1 cellular context compared by ENCODE assay signal in the genomic region with DNA sequence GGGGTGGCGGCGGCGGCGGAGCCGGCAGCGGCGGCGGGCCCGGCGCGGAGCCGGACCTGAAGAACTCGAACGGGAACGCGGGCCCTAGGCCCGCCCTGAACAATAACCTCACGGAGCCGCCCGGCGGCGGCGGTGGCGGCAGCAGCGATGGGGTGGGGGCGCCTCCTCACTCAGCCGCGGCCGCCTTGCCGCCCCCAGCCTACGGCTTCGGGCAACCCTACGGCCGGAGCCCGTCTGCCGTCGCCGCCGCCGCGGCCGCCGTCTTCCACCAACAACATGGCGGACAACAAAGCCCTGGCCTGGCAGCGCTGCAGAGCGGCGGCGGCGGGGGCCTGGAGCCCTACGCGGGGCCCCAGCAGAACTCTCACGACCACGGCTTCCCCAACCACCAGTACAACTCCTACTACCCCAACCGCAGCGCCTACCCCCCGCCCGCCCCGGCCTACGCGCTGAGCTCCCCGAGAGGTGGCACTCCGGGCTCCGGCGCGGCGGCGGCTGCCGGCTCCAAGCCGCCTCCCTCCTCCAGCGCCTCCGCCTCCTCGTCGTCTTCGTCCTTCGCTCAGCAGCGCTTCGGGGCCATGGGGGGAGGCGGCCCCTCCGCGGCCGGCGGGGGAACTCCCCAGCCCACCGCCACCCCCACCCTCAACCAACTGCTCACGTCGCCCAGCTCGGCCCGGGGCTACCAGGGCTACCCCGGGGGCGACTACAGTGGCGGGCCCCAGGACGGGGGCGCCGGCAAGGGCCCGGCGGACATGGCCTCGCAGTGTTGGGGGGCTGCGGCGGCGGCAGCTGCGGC.
TF ChIP-seq lines count a peak whose summit lies in the region.

No MANE protein-coding gene starts in this region.

TF ChIP-seq in K562, 482 proteins besides CTCF, POLR2A, EP300 and RAD21 (continued from another document and continues in another):
- TF ChIP-seq ELF1 (tag; IDR thresholded peaks at IDR 0.05) (no peak), ZKSCAN3 (CRISPR knock-in tag; IDR thresholded peaks at IDR 0.05) (no peak), HNRNPUL1 (IDR thresholded peaks at IDR 0.05; ENCODE audit: low read length) (no peak), NFRKB (IDR thresholded peaks at IDR 0.05; ENCODE audit: low read depth) (peak; percentile 66; the same call in 1 of the 2 replicates), TEAD2 (tag; IDR thresholded peaks at IDR 0.05) (no peak), SMARCA5 (IDR thresholded peaks at IDR 0.05) (no peak), ZNF140 (CRISPR knock-in tag; IDR thresholded peaks at IDR 0.05) (no peak), BRCA1 (IDR thresholded peaks at IDR 0.05) (no peak), BRCA1 (CRISPR knock-in tag; IDR thresholded peaks at IDR 0.05) (no peak), CCNT2 (IDR thresholded peaks at IDR 0.05; ENCODE audit: borderline replicate concordance, extremely low read depth, insufficient read length, low read depth, low read length) (peak; percentile 76), ARNT (IDR thresholded peaks at IDR 0.05) (no peak), NR4A1 (CRISPR knock-in tag; IDR thresholded peaks at IDR 0.05) (no peak), NR4A1 (tag; IDR thresholded peaks at IDR 0.05) (no peak), HLTF (IDR thresholded peaks at IDR 0.05) (no peak), CCAR2 (IDR thresholded peaks at IDR 0.05; ENCODE audit: low read depth, low read length) (no peak), NR2C1 (IDR thresholded peaks at IDR 0.05) (no peak), NR2C1 (tag; IDR thresholded peaks at IDR 0.05) (no peak), ZNF444 (CRISPR knock-in tag; IDR thresholded peaks at IDR 0.05) (no peak), HMGN3 (IDR thresholded peaks at IDR 0.05; ENCODE audit: borderline replicate concordance, extremely low read depth, insufficient read length, low read depth, low read length) (peak; percentile 34), ZFP30 (CRISPR knock-in tag; IDR thresholded peaks at IDR 0.05; ENCODE audit: borderline replicate concordance) (no peak), SMAD1 (IDR thresholded peaks at IDR 0.05; ENCODE audit: low read depth, low read length, partially characterized antibody) (no peak), ZNF253 (CRISPR knock-in tag; conservative IDR thresholded peaks at IDR 0.05) (no peak), ZBTB17 (CRISPR knock-in tag; IDR thresholded peaks at IDR 0.05) (no peak; the same call in 1 of the 2 replicates), ZNF589 (CRISPR knock-in tag; IDR thresholded peaks at IDR 0.05; ENCODE audit: low read depth) (no peak), MCM5 (IDR thresholded peaks at IDR 0.05; ENCODE audit: low read depth) (no peak), TAF7 (tag; IDR thresholded peaks at IDR 0.05) (no peak), BHLHE40 (IDR thresholded peaks at IDR 0.05; ENCODE audit: low read length) (no peak), ETS2 (tag; IDR thresholded peaks at IDR 0.05; ENCODE audit: borderline replicate concordance, poor library complexity, severe bottlenecking) (no peak), ZNF239 (CRISPR knock-in tag; IDR thresholded peaks at IDR 0.05) (no peak; the same call in 1 of the 2 replicates), MCM3 (IDR thresholded peaks at IDR 0.05) (no peak), SLC30A9 (CRISPR knock-in tag; IDR thresholded peaks at IDR 0.05) (no peak)
- TF ChIP-seq, protein P1, sequence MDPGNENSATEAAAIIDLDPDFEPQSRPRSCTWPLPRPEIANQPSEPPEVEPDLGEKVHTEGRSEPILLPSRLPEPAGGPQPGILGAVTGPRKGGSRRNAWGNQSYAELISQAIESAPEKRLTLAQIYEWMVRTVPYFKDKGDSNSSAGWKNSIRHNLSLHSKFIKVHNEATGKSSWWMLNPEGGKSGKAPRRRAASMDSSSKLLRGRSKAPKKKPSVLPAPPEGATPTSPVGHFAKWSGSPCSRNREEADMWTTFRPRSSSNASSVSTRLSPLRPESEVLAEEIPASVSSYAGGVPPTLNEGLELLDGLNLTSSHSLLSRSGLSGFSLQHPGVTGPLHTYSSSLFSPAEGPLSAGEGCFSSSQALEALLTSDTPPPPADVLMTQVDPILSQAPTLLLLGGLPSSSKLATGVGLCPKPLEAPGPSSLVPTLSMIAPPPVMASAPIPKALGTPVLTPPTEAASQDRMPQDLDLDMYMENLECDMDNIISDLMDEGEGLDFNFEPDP (CRISPR knock-in tag; IDR thresholded peaks at IDR 0.05), result no peak
- TF ChIP-seq, protein P2, sequence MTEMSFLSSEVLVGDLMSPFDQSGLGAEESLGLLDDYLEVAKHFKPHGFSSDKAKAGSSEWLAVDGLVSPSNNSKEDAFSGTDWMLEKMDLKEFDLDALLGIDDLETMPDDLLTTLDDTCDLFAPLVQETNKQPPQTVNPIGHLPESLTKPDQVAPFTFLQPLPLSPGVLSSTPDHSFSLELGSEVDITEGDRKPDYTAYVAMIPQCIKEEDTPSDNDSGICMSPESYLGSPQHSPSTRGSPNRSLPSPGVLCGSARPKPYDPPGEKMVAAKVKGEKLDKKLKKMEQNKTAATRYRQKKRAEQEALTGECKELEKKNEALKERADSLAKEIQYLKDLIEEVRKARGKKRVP (CRISPR knock-in tag; IDR thresholded peaks at IDR 0.05), result no peak; the same call in 1 of the 2 replicates
- TF ChIP-seq, protein P3, sequence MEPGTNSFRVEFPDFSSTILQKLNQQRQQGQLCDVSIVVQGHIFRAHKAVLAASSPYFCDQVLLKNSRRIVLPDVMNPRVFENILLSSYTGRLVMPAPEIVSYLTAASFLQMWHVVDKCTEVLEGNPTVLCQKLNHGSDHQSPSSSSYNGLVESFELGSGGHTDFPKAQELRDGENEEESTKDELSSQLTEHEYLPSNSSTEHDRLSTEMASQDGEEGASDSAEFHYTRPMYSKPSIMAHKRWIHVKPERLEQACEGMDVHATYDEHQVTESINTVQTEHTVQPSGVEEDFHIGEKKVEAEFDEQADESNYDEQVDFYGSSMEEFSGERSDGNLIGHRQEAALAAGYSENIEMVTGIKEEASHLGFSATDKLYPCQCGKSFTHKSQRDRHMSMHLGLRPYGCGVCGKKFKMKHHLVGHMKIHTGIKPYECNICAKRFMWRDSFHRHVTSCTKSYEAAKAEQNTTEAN (CRISPR knock-in tag; IDR thresholded peaks at IDR 0.05), result peak; percentile 57; the same call in 1 of the 2 replicates
- TF ChIP-seq, protein P4, sequence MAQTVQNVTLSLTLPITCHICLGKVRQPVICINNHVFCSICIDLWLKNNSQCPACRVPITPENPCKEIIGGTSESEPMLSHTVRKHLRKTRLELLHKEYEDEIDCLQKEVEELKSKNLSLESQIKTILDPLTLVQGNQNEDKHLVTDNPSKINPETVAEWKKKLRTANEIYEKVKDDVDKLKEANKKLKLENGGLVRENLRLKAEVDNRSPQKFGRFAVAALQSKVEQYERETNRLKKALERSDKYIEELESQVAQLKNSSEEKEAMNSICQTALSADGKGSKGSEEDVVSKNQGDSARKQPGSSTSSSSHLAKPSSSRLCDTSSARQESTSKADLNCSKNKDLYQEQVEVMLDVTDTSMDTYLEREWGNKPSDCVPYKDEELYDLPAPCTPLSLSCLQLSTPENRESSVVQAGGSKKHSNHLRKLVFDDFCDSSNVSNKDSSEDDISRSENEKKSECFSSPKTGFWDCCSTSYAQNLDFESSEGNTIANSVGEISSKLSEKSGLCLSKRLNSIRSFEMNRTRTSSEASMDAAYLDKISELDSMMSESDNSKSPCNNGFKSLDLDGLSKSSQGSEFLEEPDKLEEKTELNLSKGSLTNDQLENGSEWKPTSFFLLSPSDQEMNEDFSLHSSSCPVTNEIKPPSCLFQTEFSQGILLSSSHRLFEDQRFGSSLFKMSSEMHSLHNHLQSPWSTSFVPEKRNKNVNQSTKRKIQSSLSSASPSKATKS (CRISPR knock-in tag; IDR thresholded peaks at IDR 0.05), result no peak
- TF ChIP-seq, protein P5, sequence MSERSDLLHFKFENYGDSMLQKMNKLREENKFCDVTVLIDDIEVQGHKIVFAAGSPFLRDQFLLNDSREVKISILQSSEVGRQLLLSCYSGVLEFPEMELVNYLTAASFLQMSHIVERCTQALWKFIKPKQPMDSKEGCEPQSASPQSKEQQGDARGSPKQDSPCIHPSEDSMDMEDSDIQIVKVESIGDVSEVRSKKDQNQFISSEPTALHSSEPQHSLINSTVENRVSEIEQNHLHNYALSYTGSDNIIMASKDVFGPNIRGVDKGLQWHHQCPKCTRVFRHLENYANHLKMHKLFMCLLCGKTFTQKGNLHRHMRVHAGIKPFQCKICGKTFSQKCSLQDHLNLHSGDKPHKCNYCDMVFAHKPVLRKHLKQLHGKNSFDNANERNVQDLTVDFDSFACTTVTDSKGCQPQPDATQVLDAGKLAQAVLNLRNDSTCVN (CRISPR knock-in tag; IDR thresholded peaks at IDR 0.05), result no peak
- TF ChIP-seq, protein P6, sequence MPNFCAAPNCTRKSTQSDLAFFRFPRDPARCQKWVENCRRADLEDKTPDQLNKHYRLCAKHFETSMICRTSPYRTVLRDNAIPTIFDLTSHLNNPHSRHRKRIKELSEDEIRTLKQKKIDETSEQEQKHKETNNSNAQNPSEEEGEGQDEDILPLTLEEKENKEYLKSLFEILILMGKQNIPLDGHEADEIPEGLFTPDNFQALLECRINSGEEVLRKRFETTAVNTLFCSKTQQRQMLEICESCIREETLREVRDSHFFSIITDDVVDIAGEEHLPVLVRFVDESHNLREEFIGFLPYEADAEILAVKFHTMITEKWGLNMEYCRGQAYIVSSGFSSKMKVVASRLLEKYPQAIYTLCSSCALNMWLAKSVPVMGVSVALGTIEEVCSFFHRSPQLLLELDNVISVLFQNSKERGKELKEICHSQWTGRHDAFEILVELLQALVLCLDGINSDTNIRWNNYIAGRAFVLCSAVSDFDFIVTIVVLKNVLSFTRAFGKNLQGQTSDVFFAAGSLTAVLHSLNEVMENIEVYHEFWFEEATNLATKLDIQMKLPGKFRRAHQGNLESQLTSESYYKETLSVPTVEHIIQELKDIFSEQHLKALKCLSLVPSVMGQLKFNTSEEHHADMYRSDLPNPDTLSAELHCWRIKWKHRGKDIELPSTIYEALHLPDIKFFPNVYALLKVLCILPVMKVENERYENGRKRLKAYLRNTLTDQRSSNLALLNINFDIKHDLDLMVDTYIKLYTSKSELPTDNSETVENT (CRISPR knock-in tag; IDR thresholded peaks at IDR 0.05), result peak; percentile 88
- TF ChIP-seq, protein P7, sequence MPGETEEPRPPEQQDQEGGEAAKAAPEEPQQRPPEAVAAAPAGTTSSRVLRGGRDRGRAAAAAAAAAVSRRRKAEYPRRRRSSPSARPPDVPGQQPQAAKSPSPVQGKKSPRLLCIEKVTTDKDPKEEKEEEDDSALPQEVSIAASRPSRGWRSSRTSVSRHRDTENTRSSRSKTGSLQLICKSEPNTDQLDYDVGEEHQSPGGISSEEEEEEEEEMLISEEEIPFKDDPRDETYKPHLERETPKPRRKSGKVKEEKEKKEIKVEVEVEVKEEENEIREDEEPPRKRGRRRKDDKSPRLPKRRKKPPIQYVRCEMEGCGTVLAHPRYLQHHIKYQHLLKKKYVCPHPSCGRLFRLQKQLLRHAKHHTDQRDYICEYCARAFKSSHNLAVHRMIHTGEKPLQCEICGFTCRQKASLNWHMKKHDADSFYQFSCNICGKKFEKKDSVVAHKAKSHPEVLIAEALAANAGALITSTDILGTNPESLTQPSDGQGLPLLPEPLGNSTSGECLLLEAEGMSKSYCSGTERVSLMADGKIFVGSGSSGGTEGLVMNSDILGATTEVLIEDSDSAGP (CRISPR knock-in tag; IDR thresholded peaks at IDR 0.05), result no peak
- TF ChIP-seq, protein P8, sequence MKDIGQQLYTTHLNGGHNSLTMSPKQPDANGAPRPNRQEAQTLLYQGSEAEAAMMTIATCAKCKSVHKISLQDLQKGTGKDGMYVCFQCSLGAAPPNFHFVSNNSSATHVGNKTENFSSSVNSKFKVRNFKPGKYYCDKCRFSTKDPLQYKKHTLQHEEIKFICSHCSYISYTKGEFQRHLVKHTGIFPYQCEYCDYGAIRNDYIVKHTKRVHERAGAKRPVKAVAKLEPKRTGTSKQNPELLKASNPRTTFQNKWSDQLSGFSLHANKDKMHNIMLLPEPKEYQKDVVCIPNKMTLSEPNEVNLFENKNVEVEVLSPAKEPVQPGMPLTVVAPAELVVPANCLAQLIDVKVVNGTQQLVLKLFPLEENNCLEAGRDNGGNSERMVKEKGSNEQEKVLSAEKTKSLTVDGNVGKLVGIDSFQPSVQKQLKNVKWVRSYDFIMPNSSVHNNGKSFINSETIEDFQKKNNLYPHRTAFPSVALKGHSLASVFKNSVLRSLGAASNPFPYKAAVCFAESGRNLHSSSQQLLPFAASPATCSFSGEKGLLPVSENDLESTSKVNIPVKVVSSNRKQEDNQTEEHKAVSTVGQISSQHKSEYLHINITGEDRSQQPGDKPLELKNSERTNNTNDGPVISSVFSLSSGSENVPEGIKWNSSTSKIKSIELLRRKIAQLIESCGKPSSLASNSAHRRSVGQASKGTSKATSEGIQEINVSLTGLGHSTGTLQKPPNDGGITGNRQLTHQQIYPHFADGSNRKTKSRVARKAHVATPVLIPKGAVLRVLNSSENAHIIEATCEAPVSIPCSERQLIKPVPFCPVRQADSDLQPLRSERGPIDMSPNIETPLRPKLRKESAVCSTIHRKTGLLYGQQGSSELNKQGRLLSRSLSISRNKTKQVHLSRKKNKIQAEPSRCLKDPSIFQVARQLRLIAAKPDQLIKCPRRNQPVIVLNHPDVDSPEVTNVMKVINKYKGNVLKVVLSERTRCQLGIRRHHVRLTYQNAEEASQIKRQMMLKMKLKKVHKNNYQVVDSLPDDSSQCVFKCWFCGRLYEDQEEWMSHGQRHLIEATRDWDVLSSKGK (CRISPR knock-in tag; IDR thresholded peaks at IDR 0.05), result no peak
- TF ChIP-seq, protein P9, sequence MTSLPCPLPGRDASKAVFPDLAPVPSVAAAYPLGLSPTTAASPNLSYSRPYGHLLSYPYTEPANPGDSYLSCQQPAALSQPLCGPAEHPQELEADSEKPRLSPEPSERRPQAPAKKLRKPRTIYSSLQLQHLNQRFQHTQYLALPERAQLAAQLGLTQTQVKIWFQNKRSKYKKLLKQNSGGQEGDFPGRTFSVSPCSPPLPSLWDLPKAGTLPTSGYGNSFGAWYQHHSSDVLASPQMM (CRISPR knock-in tag; IDR thresholded peaks at IDR 0.05), result no peak
- TF ChIP-seq, protein P10, sequence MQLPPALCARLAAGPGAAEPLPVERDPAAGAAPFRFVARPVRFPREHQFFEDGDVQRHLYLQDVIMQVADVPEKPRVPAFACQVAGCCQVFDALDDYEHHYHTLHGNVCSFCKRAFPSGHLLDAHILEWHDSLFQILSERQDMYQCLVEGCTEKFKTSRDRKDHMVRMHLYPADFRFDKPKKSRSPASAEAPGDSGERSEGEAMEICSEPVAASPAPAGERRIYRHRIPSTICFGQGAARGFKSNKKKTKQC (CRISPR knock-in tag; IDR thresholded peaks at IDR 0.05), result 0 out of 2 replicates have a peak, but pooled peaks have one; percentile 49
- TF ChIP-seq, protein P11, sequence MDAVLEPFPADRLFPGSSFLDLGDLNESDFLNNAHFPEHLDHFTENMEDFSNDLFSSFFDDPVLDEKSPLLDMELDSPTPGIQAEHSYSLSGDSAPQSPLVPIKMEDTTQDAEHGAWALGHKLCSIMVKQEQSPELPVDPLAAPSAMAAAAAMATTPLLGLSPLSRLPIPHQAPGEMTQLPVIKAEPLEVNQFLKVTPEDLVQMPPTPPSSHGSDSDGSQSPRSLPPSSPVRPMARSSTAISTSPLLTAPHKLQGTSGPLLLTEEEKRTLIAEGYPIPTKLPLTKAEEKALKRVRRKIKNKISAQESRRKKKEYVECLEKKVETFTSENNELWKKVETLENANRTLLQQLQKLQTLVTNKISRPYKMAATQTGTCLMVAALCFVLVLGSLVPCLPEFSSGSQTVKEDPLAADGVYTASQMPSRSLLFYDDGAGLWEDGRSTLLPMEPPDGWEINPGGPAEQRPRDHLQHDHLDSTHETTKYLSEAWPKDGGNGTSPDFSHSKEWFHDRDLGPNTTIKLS (IDR thresholded peaks at IDR 0.05; ENCODE audit: borderline replicate concordance, low read depth), result no peak
